ENCODE assay signal across 8 cellular contexts in the genomic region with DNA sequence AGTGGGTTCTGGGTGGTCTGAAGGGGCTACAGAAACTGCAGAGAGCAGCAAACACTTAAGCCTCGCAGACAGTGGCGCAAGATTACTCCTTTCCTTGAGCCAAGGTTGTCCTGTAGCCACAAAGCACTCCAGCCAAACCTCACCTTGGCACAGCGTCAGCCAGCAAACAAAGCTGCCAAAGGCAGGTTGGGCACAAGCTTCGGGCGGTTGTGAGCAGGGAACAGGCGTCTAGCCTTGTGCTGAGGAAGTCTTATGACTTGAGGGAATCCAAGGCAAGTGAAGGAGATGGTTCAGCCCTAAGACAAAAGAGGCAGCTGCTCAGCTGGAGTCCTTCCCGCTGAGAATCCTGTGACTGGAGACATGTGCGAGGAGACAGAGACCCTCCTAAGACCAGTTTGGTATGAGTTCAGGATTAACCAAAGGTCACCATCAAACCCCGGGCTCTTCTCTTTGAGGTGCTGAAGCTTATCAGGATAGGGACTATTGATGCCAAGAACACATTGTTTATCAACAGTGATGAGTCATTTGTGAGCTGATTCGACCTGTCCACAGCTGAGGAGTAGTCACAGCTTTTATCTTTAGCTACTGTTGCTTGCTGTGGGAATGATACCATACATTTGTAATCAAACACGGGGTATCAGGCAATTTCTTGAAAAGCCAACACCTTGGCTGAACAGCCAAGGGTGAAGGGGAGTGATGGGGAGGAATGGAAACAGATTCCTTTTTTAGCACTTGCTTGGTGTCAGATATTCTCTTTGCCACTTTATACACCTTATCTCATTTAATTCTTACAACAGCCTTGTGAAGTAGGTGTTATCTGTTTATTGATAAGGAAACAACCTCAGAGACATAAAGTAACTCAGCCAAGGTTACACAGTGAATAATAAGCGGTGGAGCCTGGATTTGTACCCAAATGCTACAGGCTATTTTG. TPM values are rescaled to one million over a fixed set of nuclear protein-coding genes. Genes with fewer than 3 reads are reported as not detected.
DNase-seq lines count a peak whose midpoint lies in the region; ATAC-seq and TF ChIP-seq lines count a peak whose summit lies in the region.

No MANE protein-coding gene starts in this region.

- H3K27me3 Mint-ChIP-seq in activated naive CD4-positive, alpha-beta T cell treated with anti-CD3 and anti-CD28 coated beads, Interleukin-2, amount 10 ng/mL, durations not matched to agents 7 days and 5 days: peaks cover 80% of the 10 kb centered on the region

- peaks cover 31 to 56% (median 53%) of the 10 kb centered on the region in 4 donors for H3K4me1 ChIP-seq in upper lobe of left lung

- peak in 1 of 2 donors; percentile 35 for ATAC-seq in upper lobe of left lung (ENCODE audit: low FRiP score in 2 of 2)
- no peak for ATAC-seq in HG03159 (IDR thresholded peaks at IDR 0.05; ENCODE audit: unreplicated experiment)

- 49 to 57% methylated on average over 11 to 12 of the region's 12 CpGs for WGBS in upper lobe of left lung, 2 donors

- H3K27me3 ChIP-seq in upper lobe of left lung: peaks cover 0 to 8% (median 2%) of the 10 kb centered on the region in 4 donors

- no peak overlapping the region for H3K27ac Mint-ChIP-seq in activated naive CD4-positive, alpha-beta T cell treated with anti-CD3 and anti-CD28 coated beads, Interleukin-2, amount 10 ng/mL, durations not matched to agents 7 days and 5 days

- H3K4me1 Mint-ChIP-seq in activated naive CD4-positive, alpha-beta T cell treated with anti-CD3 and anti-CD28 coated beads, Interleukin-2, amount 10 ng/mL, durations not matched to agents 7 days and 5 days: peaks cover 42% of the 10 kb centered on the region

- peaks cover 0 to 7% (median 0%) of the 10 kb centered on the region in 4 donors for H3K36me3 ChIP-seq in upper lobe of left lung

- no peak overlapping the region for H3K4me3 ChIP-seq in upper lobe of left lung

- no peak overlapping the region for H3K4me3 Mint-ChIP-seq in activated naive CD4-positive, alpha-beta T cell treated with anti-CD3 and anti-CD28 coated beads, Interleukin-2, amount 10 ng/mL, durations not matched to agents 7 days and 5 days

- no peaks in the 10 kb centered on the region for H3K9me3 ChIP-seq in upper lobe of left lung

- CTCF ChIA-PET in activated naive CD4-positive, alpha-beta T cell treated with anti-CD3 and anti-CD28 coated beads, Interleukin-2, amount 10 ng/mL, durations not matched to agents 7 days and 5 days (lab: Charles Lee): interaction anchor here (0.5 to 3.8 kb wide), 14 partner anchors 9 to 774 kb away, joined by 3 to 43 read pairs (median 6); no protein-coding TSS in a partner anchor

- H3K27ac ChIP-seq in upper lobe of left lung: peak overlapping the region; percentile 0 to 49 (median 28)

- TF ChIP-seq POLR2A in upper lobe of left lung (IDR thresholded peaks at IDR 0.05): no peak

- TF ChIP-seq CTCF in upper lobe of left lung (IDR thresholded peaks at IDR 0.05): no peak

- TF ChIP-seq EP300 in upper lobe of left lung (IDR thresholded peaks at IDR 0.05): no peak

- DNase-seq in NCI-H2107 treated with DMSO at 0.1 percent for 48 hours (lab: John Stamatoyannopoulos, UW; ENCODE audit: unreplicated experiment) (peak; percentile 16), NCI-H2107 (lab: John Stamatoyannopoulos, UW) (no peak), amniotic epithelial cell (ENCODE audit: low read depth) (peak; percentile 82), iris pigment epithelial cell (ENCODE audit: low read depth) (peak; percentile 90), upper lobe of left lung (peak in 1 of 2 donors; percentile 82), NCI-H187 treated with DMSO at 0.1 percent for 48 hours (lab: John Stamatoyannopoulos, UW) (no peak)
- no peak for DNase-seq in activated naive CD4-positive, alpha-beta T cell treated with anti-CD3 and anti-CD28 coated beads, Interleukin-2, amount 10 ng/mL, durations not matched to agents 7 days and 5 days

- H3K36me3 Mint-ChIP-seq in activated naive CD4-positive, alpha-beta T cell treated with anti-CD3 and anti-CD28 coated beads, Interleukin-2, amount 10 ng/mL, durations not matched to agents 7 days and 5 days: peaks cover 4% of the 10 kb centered on the region

- H3K9me3 Mint-ChIP-seq in activated naive CD4-positive, alpha-beta T cell treated with anti-CD3 and anti-CD28 coated beads, Interleukin-2, amount 10 ng/mL, durations not matched to agents 7 days and 5 days: no peaks in the 10 kb centered on the region

RNA-seq across cellular contexts. Expression of gene ADM, which starts 4.6 kb away (rescaled TPM):
- total RNA-seq in upper lobe of left lung: 10 to 100 TPM; 20.4 to 54.3 (median 46.9) TPM

RNA-seq across cellular contexts. Expression of gene SBF2, which starts 15.4 kb away (rescaled TPM):
- 10 to 100 TPM; 22.2 to 54.5 (median 41.2) TPM for total RNA-seq in upper lobe of left lung

Comparison
In these comparisons a context has a peak if more than half of its experiments do, and no peak if none do; other contexts are left out.
1. DNase-seq: peak in NCI-H2107 treated with DMSO at 0.1 percent for 48 hours (single experiment), amniotic epithelial cell (single experiment) and iris pigment epithelial cell (single experiment); none in NCI-H2107 (single experiment), NCI-H187 treated with DMSO at 0.1 percent for 48 hours (single experiment) and activated naive CD4-positive, alpha-beta T cell treated with anti-CD3 and anti-CD28 coated beads, Interleukin-2, amount 10 ng/mL, durations not matched to agents 7 days and 5 days (single experiment).